Comparison of ENCODE assay signal across 19 cellular contexts in genomic region chr14:76774471-76775158, GRCh38. TPM values are rescaled to one million over a fixed set of nuclear protein-coding genes. Genes with fewer than 3 reads are reported as not detected.
A peak's percentile ranks its signal among the peaks of the same experiment; 100 is the strongest.
DNase-seq lines count a peak whose midpoint lies in the region; ATAC-seq and TF ChIP-seq lines count a peak whose summit lies in the region.
"Had no signal": no experiment of that assay in that cellular context is flagged by ENCODE, and none has a peak within 500 bp of the region (broad histone marks: within the 10 kb centered on the region; RNA-seq: fewer than 3 reads in every experiment).

No MANE protein-coding gene starts in this region.

- intact Hi-C loops in CD14-positive monocyte (cut with micrococcal nuclease) = loop anchor here in 1 of 2 donors (5.0 kb wide), 1 partner anchor 52 kb away; no protein-coding TSS in a partner anchor

- DNase-seq in CD14-positive monocyte (ENCODE audit: low spot score) (no peak), WTC11 (ENCODE audit: low spot score) (no peak), right atrium auricular region (ENCODE audit: low spot score) (no peak), trophoblast cell (peak in 1 of 2 donors; percentile 15), NCI-H748 (lab: John Stamatoyannopoulos, UW; ENCODE audit: unreplicated experiment) (no peak), putamen (ENCODE audit: low spot score) (no peak), cerebellum (ENCODE audit: low spot score) (no peak)
- DNase-seq in stimulated activated CD8-positive, alpha-beta memory T cell treated with anti-CD3 and anti-CD28 coated beads, Interleukin-4, amount 100 ng/mL, for 48 hours = no peak
- DNase-seq: activated CD4-positive, CD25-positive, alpha-beta regulatory T cell; Caco-2; NCI-H1930; NCI-H510A had no signal

- H3K27ac ChIP-seq in right atrium auricular region = peak overlapping the region; percentile 86 to 98
- H3K27ac ChIP-seq in trophoblast cell (ENCODE audit: low read depth, low read length) = no peak overlapping the region

- H3K27me3 Mint-ChIP-seq in CD14-positive monocyte (ENCODE audit: low read depth in 3 of 3) (peaks cover 0 to 1% (median 0%) of the 10 kb centered on the region in 3 donors), WTC11 (ENCODE audit: low read depth) (no peaks in the 10 kb centered on the region; the same call in 1 of the 2 replicates)

- no CpG with 5 or more reads among the region's 16 CpGs for WGBS in trophoblast cell (ENCODE audit: extremely low coverage, insufficient coverage, insufficient read length)

- no peak overlapping the region for H3K23ac ChIP-seq in trophoblast cell (ENCODE audit: low read length)

- no peaks in the 10 kb centered on the region for H3K79me2 ChIP-seq in trophoblast cell (ENCODE audit: control insufficient read depth, insufficient read depth, low read length, poor library complexity)

- H3K79me1 ChIP-seq in trophoblast cell (ENCODE audit: low read length) = peaks cover 13% of the 10 kb centered on the region

- H3K4me1 Mint-ChIP-seq in CD14-positive monocyte (peaks cover 65% of the 10 kb centered on the region), WTC11 (peaks cover 21% of the 10 kb centered on the region)
- H3K4me1 Mint-ChIP-seq: IgD-negative memory B cell had no signal

- H3K9me3 ChIP-seq in right atrium auricular region = no peaks in the 10 kb centered on the region
- H3K9me3 ChIP-seq in trophoblast cell (ENCODE audit: insufficient read depth, low read depth, low read length) = no peaks in the 10 kb centered on the region
- H3K9me3 ChIP-seq: Caco-2, gastroesophageal sphincter had no signal

- no peak overlapping the region for H2BK12ac ChIP-seq in trophoblast cell (ENCODE audit: low read length)

- TF ChIP-seq CTCF in CD14-positive monocyte (IDR thresholded peaks at IDR 0.05) (no peak), WTC11 (IDR thresholded peaks at IDR 0.05) (no peak), right atrium auricular region (IDR thresholded peaks at IDR 0.05) (no peak)

- H3K4me3 Mint-ChIP-seq in CD14-positive monocyte (no peak overlapping the region), WTC11 (no peak overlapping the region)
- H3K4me3 Mint-ChIP-seq: T-helper 2 cell treated with Interferon-gamma antibody and Interleukin-4, amounts not matched to agents 5 μg/mL and 100 μg/mL, for 36 hours had no signal

- POLR2A ChIA-PET in WTC11 (lab: Charles Lee) = no interaction called here

- H2AFZ ChIP-seq in trophoblast cell (ENCODE audit: insufficient read depth, low read length, poor library complexity) = no peak overlapping the region

- no peak overlapping the region for H3K4me3 ChIP-seq in right atrium auricular region
- H3K4me3 ChIP-seq in trophoblast cell (ENCODE audit: low read depth, low read length) = no peak overlapping the region
- H3K4me3 ChIP-seq: gastroesophageal sphincter had no signal

- no peak overlapping the region for H4K8ac ChIP-seq in trophoblast cell (ENCODE audit: low read depth, low read length)

- no peak overlapping the region for H3K18ac ChIP-seq in trophoblast cell (ENCODE audit: low read length)

- peak overlapping the region; percentile 8 for H2BK120ac ChIP-seq in trophoblast cell (ENCODE audit: insufficient read depth, low read length, poor library complexity)

- ATAC-seq in WTC11 = no peak
- ATAC-seq: gastroesophageal sphincter had no signal

- CTCF ChIA-PET in WTC11 (lab: Charles Lee) = interaction anchor here (2.9 to 4.4 kb wide), 2 partner anchors 11 to 64 kb away, joined by 24 read pairs; no protein-coding TSS in a partner anchor

- H3K4me2 ChIP-seq in trophoblast cell (ENCODE audit: low read length) = no peak overlapping the region

- H3K14ac ChIP-seq in trophoblast cell (ENCODE audit: low read length) = no peak overlapping the region

- peaks cover 23% of the 10 kb centered on the region for H3K36me3 ChIP-seq in right atrium auricular region
- H3K36me3 ChIP-seq in trophoblast cell (ENCODE audit: control insufficient read depth in 1 of 2, insufficient read depth in 2 of 2, low read length in 2 of 2) = no peaks in the 10 kb centered on the region

- no peak overlapping the region for H3K9ac ChIP-seq in trophoblast cell (ENCODE audit: low read length)

- no peak overlapping the region for H2BK5ac ChIP-seq in trophoblast cell (ENCODE audit: low read depth, low read length, poor library complexity)

- peaks cover 0 to 2% (median 0%) of the 10 kb centered on the region in 7 donors for H3K9me3 Mint-ChIP-seq in CD14-positive monocyte
- H3K9me3 Mint-ChIP-seq in WTC11 = no peaks in the 10 kb centered on the region
- H3K9me3 Mint-ChIP-seq: IgD-negative memory B cell; T-helper 2 cell treated with Interferon-gamma antibody and Interleukin-4, amounts not matched to agents 5 μg/mL and 100 μg/mL, for 36 hours had no signal

- peak overlapping the region; percentile 33 for H4K91ac ChIP-seq in trophoblast cell (ENCODE audit: low read depth, low read length)

- no peak overlapping the region for H4K12ac ChIP-seq in trophoblast cell (ENCODE audit: low read depth, low read length)

- H2AK5ac ChIP-seq in trophoblast cell (ENCODE audit: low read length) = peak overlapping the region; percentile 32

- H3K4me1 ChIP-seq in right atrium auricular region (peaks cover 0 to 76% of the 10 kb centered on the region in 2 donors), trophoblast cell (ENCODE audit: control insufficient read depth in 1 of 2, insufficient read depth in 2 of 2, low read length in 2 of 2) (peaks cover 18 to 24% of the 10 kb centered on the region in 2 experiments)
- H3K4me1 ChIP-seq: Caco-2 had no signal

- H3K36me3 Mint-ChIP-seq in CD14-positive monocyte = peaks cover 19 to 33% of the 10 kb centered on the region in 2 donors
- H3K36me3 Mint-ChIP-seq in WTC11 = no peaks in the 10 kb centered on the region
- H3K36me3 Mint-ChIP-seq: IgD-negative memory B cell had no signal

- H3K27ac Mint-ChIP-seq in CD14-positive monocyte = peak overlapping the region; percentile 89 to 96 (median 95)
- H3K27ac Mint-ChIP-seq in WTC11 = peak overlapping the region; percentile 4; the same call in 1 of the 2 replicates
- H3K27ac Mint-ChIP-seq: IgD-negative memory B cell; T-helper 2 cell treated with Interferon-gamma antibody and Interleukin-4, amounts not matched to agents 5 μg/mL and 100 μg/mL, for 36 hours had no signal

- H3K27me3 ChIP-seq in right atrium auricular region = no peaks in the 10 kb centered on the region
- no peaks in the 10 kb centered on the region for H3K27me3 ChIP-seq in trophoblast cell (ENCODE audit: insufficient read depth, low read length)
- H3K27me3 ChIP-seq: gastroesophageal sphincter had no signal

- no peak overlapping the region for H3K4ac ChIP-seq in trophoblast cell (ENCODE audit: low read depth, low read length)

TF ChIP-seq in WTC11, 78 proteins besides CTCF, POLR2A, EP300 and RAD21 (continues in another document):
- TF ChIP-seq TEAD1 (CRISPR knock-in tag; IDR thresholded peaks at IDR 0.05) (no peak), ZNF512 (CRISPR knock-in tag; IDR thresholded peaks at IDR 0.05; ENCODE audit: borderline replicate concordance) (no peak), ZBTB43 (CRISPR knock-in tag; IDR thresholded peaks at IDR 0.05) (no peak), TEAD4 (CRISPR knock-in tag; IDR thresholded peaks at IDR 0.05) (no peak), GABPB1 (CRISPR knock-in tag; IDR thresholded peaks at IDR 0.05) (no peak)
- TF ChIP-seq, protein P1, sequence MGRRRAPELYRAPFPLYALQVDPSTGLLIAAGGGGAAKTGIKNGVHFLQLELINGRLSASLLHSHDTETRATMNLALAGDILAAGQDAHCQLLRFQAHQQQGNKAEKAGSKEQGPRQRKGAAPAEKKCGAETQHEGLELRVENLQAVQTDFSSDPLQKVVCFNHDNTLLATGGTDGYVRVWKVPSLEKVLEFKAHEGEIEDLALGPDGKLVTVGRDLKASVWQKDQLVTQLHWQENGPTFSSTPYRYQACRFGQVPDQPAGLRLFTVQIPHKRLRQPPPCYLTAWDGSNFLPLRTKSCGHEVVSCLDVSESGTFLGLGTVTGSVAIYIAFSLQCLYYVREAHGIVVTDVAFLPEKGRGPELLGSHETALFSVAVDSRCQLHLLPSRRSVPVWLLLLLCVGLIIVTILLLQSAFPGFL (CRISPR knock-in tag; IDR thresholded peaks at IDR 0.05; ENCODE audit: borderline replicate concordance) = no peak

RNA-seq across cellular contexts. Expression of gene VASH1, which starts 13.3 kb away (rescaled TPM):
- polyA plus RNA-seq in CD14-positive monocyte = 1 to 10 TPM; 2.5 to 3.3 TPM
- total RNA-seq in WTC11 (2021) (7.2 to 10.9 TPM (median 10.5 TPM) in 3 replicates), right atrium auricular region (10 to 100 TPM; 14.3 to 26.1 TPM), cerebellum (35.5 TPM)
- polyA plus RNA-seq in trophoblast cell (2013) = 3.8 and 3.9 TPM in 2 replicates

RNA-seq across cellular contexts. Expression of gene ANGEL1, which starts 38.1 kb away (rescaled TPM):
- 1 to 10 TPM; 8.1 to 8.5 TPM for polyA plus RNA-seq in CD14-positive monocyte
- 25.7 to 29.7 TPM (median 25.8 TPM) in 3 replicates for total RNA-seq in WTC11 (2021)
- 10 to 100 TPM; 19.6 to 23.6 TPM for total RNA-seq in right atrium auricular region
- polyA plus RNA-seq in trophoblast cell (2013) = 6.4 TPM in 2 replicates
- 17.7 TPM for total RNA-seq in cerebellum

RNA-seq across cellular contexts. Expression of gene LRRC74A, which starts 51.6 kb away (rescaled TPM):
- under 1 TPM in 1 of 2 donors, not detected in 1; 0.24 TPM for polyA plus RNA-seq in CD14-positive monocyte
- total RNA-seq in WTC11 (2021) (not detected in 3 replicates), right atrium auricular region (not detected), cerebellum (not detected)
- not detected in 2 replicates for polyA plus RNA-seq in trophoblast cell (2013)
- total RNA-seq: Caco-2, epithelial cell of proximal tubule, gastroesophageal sphincter, lung microvascular endothelial cell, renal cortical epithelial cell had no signal
- polyA plus RNA-seq: IgD-negative memory B cell, neural cell had no signal
